In genomic region chr15:55907797-55908196, GRCh38 we compare ENCODE assay signal across 14 cellular contexts.
A peak's percentile ranks its signal among the peaks of the same experiment; 100 is the strongest.
DNase-seq lines count a peak whose midpoint lies in the region; ATAC-seq and TF ChIP-seq lines count a peak whose summit lies in the region.
"Had no signal": no experiment of that assay in that cellular context is flagged by ENCODE, and none has a peak within 500 bp of the region (broad histone marks: within the 10 kb centered on the region; RNA-seq: fewer than 3 reads in every experiment).

No MANE protein-coding gene starts in this region.

- TF ChIP-seq POLR2A in vagina (IDR thresholded peaks at IDR 0.05), result no peak
- no peak for TF ChIP-seq POLR2A in sigmoid colon (IDR thresholded peaks at IDR 0.05)

- no peaks in the 10 kb centered on the region for H3K9me3 Mint-ChIP-seq in chondrocyte (ENCODE audit: low read depth)
- no peaks in the 10 kb centered on the region for H3K9me3 Mint-ChIP-seq in stimulated activated naive CD8-positive, alpha-beta T cell treated with anti-CD3 and anti-CD28 coated beads, Interleukin-15, amount 100 ng/mL, for 72 hours
- H3K9me3 Mint-ChIP-seq: CD8-positive, alpha-beta memory T cell; endodermal cell had no signal

- H3K9me3 ChIP-seq in mesenchymal stem cell (ENCODE audit: control insufficient read depth, low read length), result no peaks in the 10 kb centered on the region
- H3K9me3 ChIP-seq in vagina, result no peaks in the 10 kb centered on the region
- no peaks in the 10 kb centered on the region for H3K9me3 ChIP-seq in sigmoid colon

- H3K36me3 Mint-ChIP-seq in chondrocyte (ENCODE audit: low read depth), result no peaks in the 10 kb centered on the region

- H2AFZ ChIP-seq in mesenchymal stem cell (ENCODE audit: low read depth, low read length), result no peak overlapping the region

- no peak overlapping the region for H4K8ac ChIP-seq in mesenchymal stem cell (ENCODE audit: low read length)

- 0% methylated on average over 4 of the region's 4 CpGs for WGBS in mesenchymal stem cell
- 90 to 92% methylated on average over 4 of the region's 4 CpGs for WGBS in sigmoid colon, 2 donors

- no peak for ATAC-seq in stimulated activated naive CD8-positive, alpha-beta T cell treated with anti-CD3 and anti-CD28 coated beads, Interleukin-15, amount 100 ng/mL, for 72 hours
- ATAC-seq: left lobe of liver, right cardiac atrium had no signal

- no peak overlapping the region for H2BK12ac ChIP-seq in mesenchymal stem cell (ENCODE audit: low read length in 2 of 2)

- TF ChIP-seq CTCF in chondrocyte (IDR thresholded peaks at IDR 0.05), result no peak
- no peak for TF ChIP-seq CTCF in vagina (IDR thresholded peaks at IDR 0.05)
- TF ChIP-seq CTCF in sigmoid colon (IDR thresholded peaks at IDR 0.05), result no peak

- DNase-seq in AG08396 (ENCODE audit: low spot score), result peak; percentile 71
- peak; percentile 99 for DNase-seq in M059J (ENCODE audit: low read depth)
- no peak for DNase-seq in chondrocyte (ENCODE audit: low spot score)
- peak; percentile 94 for DNase-seq in mesenchymal stem cell
- DNase-seq in stimulated activated naive CD8-positive, alpha-beta T cell treated with anti-CD3 and anti-CD28 coated beads, Interleukin-15, amount 100 ng/mL, for 72 hours, result no peak
- no peak for DNase-seq in vagina (ENCODE audit: extremely low spot score in 2 of 2)
- no peak for DNase-seq in activated CD4-positive, alpha-beta T cell treated with anti-CD3 and anti-CD28 coated beads, Interleukin-2, amount 50 U/mL, for 4 hours
- no peak for DNase-seq in sigmoid colon
- DNase-seq: activated naive CD4-positive, alpha-beta T cell treated with Interleukin-2 at 50 U/mL for 16 hours; CD8-positive, alpha-beta memory T cell; endodermal cell; right cardiac atrium had no signal

- no peak overlapping the region for H2AK5ac ChIP-seq in mesenchymal stem cell (ENCODE audit: low read length, severe bottlenecking)

- H3K4me1 Mint-ChIP-seq in chondrocyte (ENCODE audit: low read depth), result peaks cover 58% of the 10 kb centered on the region
- no peaks in the 10 kb centered on the region for H3K4me1 Mint-ChIP-seq in stimulated activated naive CD8-positive, alpha-beta T cell treated with anti-CD3 and anti-CD28 coated beads, Interleukin-15, amount 100 ng/mL, for 72 hours
- H3K4me1 Mint-ChIP-seq: CD8-positive, alpha-beta memory T cell; endodermal cell had no signal

- H2BK120ac ChIP-seq in mesenchymal stem cell (ENCODE audit: low read depth, low read length), result no peak overlapping the region

- H3K36me3 ChIP-seq in mesenchymal stem cell (ENCODE audit: control insufficient read depth in 1 of 2, insufficient read depth in 2 of 2, low read depth in 1 of 2, low read length in 2 of 2) (no peaks in the 10 kb centered on the region), vagina (no peaks in the 10 kb centered on the region), sigmoid colon (no peaks in the 10 kb centered on the region)

- intact Hi-C loops in vagina (cut with DNase I) (no loop called here), sigmoid colon (cut with DNase I) (no loop called here)

- peaks cover 3% of the 10 kb centered on the region for H3K79me1 ChIP-seq in mesenchymal stem cell (replicated peaks; ENCODE audit: low read length, poor library complexity, severe bottlenecking)

- H3K4ac ChIP-seq in mesenchymal stem cell (ENCODE audit: low read depth in 1 of 2, low read length in 2 of 2), result no peak overlapping the region

- H3K4me3 ChIP-seq in mesenchymal stem cell (ENCODE audit: insufficient read depth in 1 of 2, low read depth in 1 of 2, low read length in 2 of 2) (peak overlapping the region in 1 of 2 experiments; percentile 38), vagina (no peak overlapping the region), sigmoid colon (no peak overlapping the region)

- H3K14ac ChIP-seq in mesenchymal stem cell (ENCODE audit: low read length in 2 of 2), result no peak overlapping the region

- no peak overlapping the region for H3K23ac ChIP-seq in mesenchymal stem cell (ENCODE audit: low read length in 2 of 2)

- peak overlapping the region; percentile 78 for H3K9ac ChIP-seq in mesenchymal stem cell (ENCODE audit: low read length)

- no peak overlapping the region for H2BK15ac ChIP-seq in mesenchymal stem cell (ENCODE audit: low read depth, poor library complexity, severe bottlenecking)

- H3K27ac Mint-ChIP-seq in chondrocyte (ENCODE audit: unreplicated experiment), result peak overlapping the region; percentile 91
- no peak overlapping the region for H3K27ac Mint-ChIP-seq in stimulated activated naive CD8-positive, alpha-beta T cell treated with anti-CD3 and anti-CD28 coated beads, Interleukin-15, amount 100 ng/mL, for 72 hours
- H3K27ac Mint-ChIP-seq: CD8-positive, alpha-beta memory T cell; endodermal cell had no signal

- no peak overlapping the region for H3K18ac ChIP-seq in mesenchymal stem cell (ENCODE audit: low read depth in 1 of 2, low read length in 2 of 2)

- TF ChIP-seq EP300 in sigmoid colon (IDR thresholded peaks at IDR 0.05), result no peak

- no peak overlapping the region for H3K4me2 ChIP-seq in mesenchymal stem cell (ENCODE audit: low read length, poor library complexity, severe bottlenecking)

- no peaks in the 10 kb centered on the region for H3K27me3 Mint-ChIP-seq in chondrocyte (ENCODE audit: low read depth)
- H3K27me3 Mint-ChIP-seq in stimulated activated naive CD8-positive, alpha-beta T cell treated with anti-CD3 and anti-CD28 coated beads, Interleukin-15, amount 100 ng/mL, for 72 hours, result no peaks in the 10 kb centered on the region
- H3K27me3 Mint-ChIP-seq: CD8-positive, alpha-beta memory T cell had no signal

- peak overlapping the region; percentile 78 for H3K27ac ChIP-seq in mesenchymal stem cell (ENCODE audit: low read length, poor library complexity, severe bottlenecking)
- no peak overlapping the region for H3K27ac ChIP-seq in vagina
- H3K27ac ChIP-seq in sigmoid colon, result peak overlapping the region in 1 of 4 donors; percentile 50
- H3K27ac ChIP-seq: VCaP had no signal

- H4K91ac ChIP-seq in mesenchymal stem cell (ENCODE audit: low read length), result no peak overlapping the region

- no peak overlapping the region for H2BK5ac ChIP-seq in mesenchymal stem cell (ENCODE audit: low read depth, low read length, poor library complexity, severe bottlenecking)

- H3K4me3 Mint-ChIP-seq in chondrocyte (ENCODE audit: unreplicated experiment), result peak overlapping the region; percentile 28
- no peak overlapping the region for H3K4me3 Mint-ChIP-seq in stimulated activated naive CD8-positive, alpha-beta T cell treated with anti-CD3 and anti-CD28 coated beads, Interleukin-15, amount 100 ng/mL, for 72 hours
- H3K4me3 Mint-ChIP-seq: CD8-positive, alpha-beta memory T cell; endodermal cell had no signal

- H3K27me3 ChIP-seq in mesenchymal stem cell (ENCODE audit: control insufficient read depth in 1 of 2, insufficient read depth in 1 of 2, low read length in 2 of 2) (no peaks in the 10 kb centered on the region), vagina (no peaks in the 10 kb centered on the region), sigmoid colon (no peaks in the 10 kb centered on the region)

- H3K4me1 ChIP-seq in mesenchymal stem cell (ENCODE audit: control insufficient read depth, insufficient read depth, low read depth, low read length), result peaks cover 2% of the 10 kb centered on the region
- no peaks in the 10 kb centered on the region for H3K4me1 ChIP-seq in vagina
- H3K4me1 ChIP-seq in sigmoid colon, result peaks cover 0 to 9% (median 2%) of the 10 kb centered on the region in 4 donors

Comparison
In these comparisons a context has a peak if more than half of its experiments do, and no peak if none do; other contexts are left out.
1. DNase-seq: peak in AG08396 (single experiment), M059J (single experiment) and mesenchymal stem cell (single experiment); none in chondrocyte (single experiment), stimulated activated naive CD8-positive, alpha-beta T cell treated with anti-CD3 and anti-CD28 coated beads, Interleukin-15, amount 100 ng/mL, for 72 hours (0 of 2), vagina (0 of 2), activated CD4-positive, alpha-beta T cell treated with anti-CD3 and anti-CD28 coated beads, Interleukin-2, amount 50 U/mL, for 4 hours (0 of 2) and sigmoid colon (single experiment).